21 cellular contexts compared by ENCODE assay signal in the genomic region with DNA sequence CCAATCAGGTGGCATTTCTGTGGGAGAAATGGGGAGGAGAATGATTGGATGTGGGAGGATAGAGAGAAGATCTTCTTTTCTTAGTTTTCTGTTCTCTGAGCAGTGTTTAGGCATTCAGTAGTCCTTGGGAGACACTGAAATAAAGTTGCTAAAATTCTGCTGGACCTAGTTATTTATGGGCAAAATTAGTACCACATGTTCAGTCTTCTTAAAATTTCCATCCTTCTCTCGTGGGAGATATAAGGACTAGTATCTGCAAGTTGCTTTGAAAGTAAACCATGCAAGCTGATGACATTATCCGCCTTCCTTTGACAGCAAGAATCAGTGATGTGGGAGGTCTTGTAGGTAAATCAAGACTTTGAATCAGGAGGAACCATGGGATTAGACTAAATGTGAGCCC. TPM values are rescaled to one million over a fixed set of nuclear protein-coding genes. Genes with fewer than 3 reads are reported as not detected.
DNase-seq lines count a peak whose midpoint lies in the region; ATAC-seq, FAIRE-seq and TF ChIP-seq lines count a peak whose summit lies in the region.
"Had no signal": no experiment of that assay in that cellular context is flagged by ENCODE, and none has a peak within 500 bp of the region (broad histone marks: within the 10 kb centered on the region; RNA-seq: fewer than 3 reads in every experiment).

No MANE protein-coding gene starts in this region.

- DNase-seq in K562 (ENCODE audit: extremely low read depth in 1 of 4, low spot score in 3 of 4), result no peak
- peak; percentile 51 for DNase-seq in fibroblast of gingiva (ENCODE audit: low read depth)
- DNase-seq in AG08395 (ENCODE audit: low spot score), result no peak
- DNase-seq in brain microvascular endothelial cell, result no peak
- DNase-seq: 8988T; ACHN; C1 segment of cervical spinal cord; Calu3; CD4-positive, alpha-beta memory T cell; COR-L47; DMS53; DMS79 treated with DMSO at 0.1 percent for 48 hours; GM23248; H7; HCEC 1CT had no signal

- no peak overlapping the region for H3K9ac ChIP-seq in K562 (ENCODE audit: insufficient read depth in 1 of 2, low read depth in 2 of 2, low read length in 2 of 2)
- H3K9ac ChIP-seq: GM23248 had no signal

- H2AFZ ChIP-seq in K562 (ENCODE audit: low read depth, low read length), result peak overlapping the region; percentile 64
- H2AFZ ChIP-seq: GM23248 had no signal

- TF ChIP-seq POLR2A in K562 (conservative IDR thresholded peaks at IDR 0.05), result no peak

- TF ChIP-seq CTCF in K562 (IDR thresholded peaks at IDR 0.05 in 2 of 3, conservative IDR thresholded peaks at IDR 0.05 in 1 of 3; ENCODE audit: insufficient read depth in 2 of 3, low read depth in 1 of 3, low read length in 3 of 3) (no peak), nephron (IDR thresholded peaks at IDR 0.05; ENCODE audit: unreplicated experiment in 3 of 3) (no peak), brain microvascular endothelial cell (IDR thresholded peaks at IDR 0.05; ENCODE audit: low read depth, low read length, missing control alignments) (no peak)

- H3K79me2 ChIP-seq in K562 (ENCODE audit: control insufficient read depth, insufficient read depth, low read length), result no peaks in the 10 kb centered on the region

- no peaks in the 10 kb centered on the region for H3K36me3 Mint-ChIP-seq in nephron (ENCODE audit: low read depth)

- TF ChIP-seq RAD21 in K562 (CRISPR knock-in tag; conservative IDR thresholded peaks at IDR 0.05 in 1 of 2, IDR thresholded peaks at IDR 0.05 in 1 of 2), result no peak

- peaks cover 0 to 4% of the 10 kb centered on the region in 2 experiments; a peak in 2 of 5 replicates for H3K4me1 ChIP-seq in K562 (replicated peaks in 1 of 2; ENCODE audit: control insufficient read depth in 2 of 2, insufficient read depth in 2 of 2, low read length in 2 of 2)
- H3K4me1 ChIP-seq: A549 had no signal

- 53% methylated on average over 2 of the region's 2 CpGs for WGBS in K562 (ENCODE audit: insufficient coverage, low coverage, missing lambda C conversion rate)

- CTCF ChIA-PET in K562 (lab: Yijun Ruan, JAX; ENCODE audit: low intra/inter-chr PET ratio), result no interaction called here

- H4K20me1 ChIP-seq in K562 (replicated peaks; ENCODE audit: control insufficient read depth, insufficient read depth, low read length), result no peaks in the 10 kb centered on the region

- in situ Hi-C loops in K562 (cut with MboI), result no loop called here
- in situ Hi-C loops in brain microvascular endothelial cell (cut with HindIII; ENCODE audit: low pct_ligation_motif_present, low sequenced_read_pairs), result no loop called here

- TF ChIP-seq EP300 in K562 (IDR thresholded peaks at IDR 0.05; ENCODE audit: low read length), result no peak

- H3K27me3 Mint-ChIP-seq in nephron (ENCODE audit: low read depth), result peaks cover 4% of the 10 kb centered on the region

- H3K4me3 Mint-ChIP-seq in nephron, result no peak overlapping the region
- H3K4me3 Mint-ChIP-seq: CD4-positive, alpha-beta memory T cell had no signal

- no peak for ATAC-seq in K562
- ATAC-seq in GM19463 (IDR thresholded peaks at IDR 0.05; ENCODE audit: unreplicated experiment), result no peak
- ATAC-seq in HG03039 (IDR thresholded peaks at IDR 0.05; ENCODE audit: unreplicated experiment), result no peak

- no peaks in the 10 kb centered on the region for H3K9me1 ChIP-seq in K562 (ENCODE audit: control insufficient read depth, insufficient read depth, low read length)

- peaks cover 18% of the 10 kb centered on the region for H3K4me1 Mint-ChIP-seq in nephron
- H3K4me1 Mint-ChIP-seq: CD4-positive, alpha-beta memory T cell had no signal

- H3K36me3 ChIP-seq in K562 (ENCODE audit: control insufficient read depth, insufficient read depth, low read length), result no peaks in the 10 kb centered on the region
- H3K36me3 ChIP-seq in brain microvascular endothelial cell (replicated peaks), result no peaks in the 10 kb centered on the region

- no TSS peak for BruUV-seq in K562 (replicated peaks; lab: Mats Ljungman, UMichigan)

- peak overlapping the region; percentile 73 to 75 (median 74) for H3K27ac Mint-ChIP-seq in nephron
- H3K27ac Mint-ChIP-seq: CD4-positive, alpha-beta memory T cell had no signal

- POLR2A ChIA-PET in K562 (lab: Yijun Ruan, JAX), result interaction anchor here (0.8 to 1.3 kb wide), 2 partner anchors 40 to 43 kb away, joined by 3 to 4 read pairs; no protein-coding TSS in a partner anchor

- H3K27me3 ChIP-seq in K562 (ENCODE audit: control insufficient read depth in 2 of 2, insufficient read depth in 2 of 2, low read length in 2 of 2) (no peaks in the 10 kb centered on the region), brain microvascular endothelial cell (replicated peaks) (no peaks in the 10 kb centered on the region)

- no peak overlapping the region for H3K4me2 ChIP-seq in K562 (ENCODE audit: insufficient read depth, low read length)
- H3K4me2 ChIP-seq: A549 had no signal

- H3K9me3 ChIP-seq in K562 (replicated peaks; ENCODE audit: control insufficient read depth, insufficient read depth, low read depth, low read length), result peaks cover 12% of the 10 kb centered on the region
- H3K9me3 ChIP-seq: A549 had no signal

- H3K27ac ChIP-seq in K562 (ENCODE audit: extremely low read depth, low read depth, low read length) (no peak overlapping the region), brain microvascular endothelial cell (no peak overlapping the region)
- H3K27ac ChIP-seq: A549, GM23248 had no signal

- peaks cover 13% of the 10 kb centered on the region for H3K9me3 Mint-ChIP-seq in nephron

- intact Hi-C loops in K562 (cut with micrococcal nuclease), result no loop called here

- H3K4me3 ChIP-seq in K562, result no peak overlapping the region
- H3K4me3 ChIP-seq in brain microvascular endothelial cell (ENCODE audit: low read depth, low read length), result no peak overlapping the region
- H3K4me3 ChIP-seq: A549, GM23248 had no signal

- no peak for FAIRE-seq in K562 (lab: Jason Lieb, UNC)
- FAIRE-seq: A549, GM12892, H1 had no signal

TF ChIP-seq in K562, 482 proteins besides CTCF, POLR2A, EP300 and RAD21 (continues in another document):
- no peak for TF ChIP-seq MYNN (IDR thresholded peaks at IDR 0.05)
- TF ChIP-seq MYNN (CRISPR knock-in tag; IDR thresholded peaks at IDR 0.05), result no peak
- TF ChIP-seq GABPA (tag; conservative IDR thresholded peaks at IDR 0.05; ENCODE audit: low read depth), result no peak
- TF ChIP-seq, protein P1, sequence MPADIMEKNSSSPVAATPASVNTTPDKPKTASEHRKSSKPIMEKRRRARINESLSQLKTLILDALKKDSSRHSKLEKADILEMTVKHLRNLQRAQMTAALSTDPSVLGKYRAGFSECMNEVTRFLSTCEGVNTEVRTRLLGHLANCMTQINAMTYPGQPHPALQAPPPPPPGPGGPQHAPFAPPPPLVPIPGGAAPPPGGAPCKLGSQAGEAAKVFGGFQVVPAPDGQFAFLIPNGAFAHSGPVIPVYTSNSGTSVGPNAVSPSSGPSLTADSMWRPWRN (IDR thresholded peaks at IDR 0.05; ENCODE audit: low read depth), result no peak
- TF ChIP-seq JUN (IDR thresholded peaks at IDR 0.05; ENCODE audit: borderline replicate concordance, low read depth, low read length), result no peak
- TF ChIP-seq JUN (CRISPR knock-in tag; IDR thresholded peaks at IDR 0.05; ENCODE audit: borderline replicate concordance), result no peak
- no peak for TF ChIP-seq TRIM28 (IDR thresholded peaks at IDR 0.05)
- TF ChIP-seq CAMTA2 (CRISPR knock-in tag; conservative IDR thresholded peaks at IDR 0.05), result no peak
- TF ChIP-seq ZBTB8A (IDR thresholded peaks at IDR 0.05; ENCODE audit: partially characterized antibody), result no peak
- no peak for TF ChIP-seq EWSR1 (IDR thresholded peaks at IDR 0.05; ENCODE audit: borderline replicate concordance, low read depth, partially characterized antibody)
- no peak for TF ChIP-seq ZC3H4 (CRISPR knock-in tag; IDR thresholded peaks at IDR 0.05; ENCODE audit: borderline replicate concordance)
- TF ChIP-seq, protein P2, sequence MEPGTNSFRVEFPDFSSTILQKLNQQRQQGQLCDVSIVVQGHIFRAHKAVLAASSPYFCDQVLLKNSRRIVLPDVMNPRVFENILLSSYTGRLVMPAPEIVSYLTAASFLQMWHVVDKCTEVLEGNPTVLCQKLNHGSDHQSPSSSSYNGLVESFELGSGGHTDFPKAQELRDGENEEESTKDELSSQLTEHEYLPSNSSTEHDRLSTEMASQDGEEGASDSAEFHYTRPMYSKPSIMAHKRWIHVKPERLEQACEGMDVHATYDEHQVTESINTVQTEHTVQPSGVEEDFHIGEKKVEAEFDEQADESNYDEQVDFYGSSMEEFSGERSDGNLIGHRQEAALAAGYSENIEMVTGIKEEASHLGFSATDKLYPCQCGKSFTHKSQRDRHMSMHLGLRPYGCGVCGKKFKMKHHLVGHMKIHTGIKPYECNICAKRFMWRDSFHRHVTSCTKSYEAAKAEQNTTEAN (CRISPR knock-in tag; IDR thresholded peaks at IDR 0.05), result no peak
- no peak for TF ChIP-seq ZKSCAN3 (CRISPR knock-in tag; IDR thresholded peaks at IDR 0.05)

RNA-seq across cellular contexts. Expression of a gene that starts 19.9 kb away (rescaled TPM):
- total RNA-seq in K562 (2011; cell fraction: chromatin; rRNA removed; ENCODE audit: low replicate concordance), result 15.4 and 34.1 TPM in 2 replicates
- 40.4 and 52.0 TPM in 2 replicates for total RNA-seq in K562 (2011; cell fraction: nucleolus; rRNA removed)
- total RNA-seq in K562 (2011; cell fraction: nucleoplasm; rRNA removed), result 27.5 and 32.1 TPM in 2 replicates
- total RNA-seq in K562 (2014; rRNA removed) (27.3 and 28.5 TPM in 2 replicates), K562 (2014; rRNA removed; fragmentation: Illumina TruSeq; extraction: Trizol) (10.6 and 10.7 TPM in 2 replicates), K562 (2015; rRNA removed; fragmentation: Illumina TruSeq; extraction: Trizol) (13.9 and 14.7 TPM in 2 replicates), K562 (2021) (55.1 and 60.3 TPM in 2 replicates)
- polyA plus RNA-seq in K562 (2011; rRNA removed) (8.0 and 13.7 TPM in 2 replicates), K562 (2014; fragmentation: Illumina TruSeq; extraction: Trizol) (16.5 and 19.2 TPM in 2 replicates), K562 (2014; fragmentation: Nextera tagmentation; extraction: Ambion mirVana) (1 to 10 TPM; 3.4 to 3.7 TPM), K562 (2014; rRNA removed) (32.6 and 36.4 TPM in 2 replicates)
- 10.9 and 33.4 TPM in 2 replicates for polyA plus RNA-seq in K562 (2011; cell fraction: cytosol; rRNA removed)
- 19.2 and 52.4 TPM in 2 replicates for polyA plus RNA-seq in K562 (2011; cell fraction: nucleus; rRNA removed)
- polyA plus RNA-seq in K562 (2012), result 25.3 and 34.2 TPM in 2 replicates
- 4.3 and 8.8 TPM in 2 replicates for polyA minus RNA-seq in K562 (2011; rRNA and poly(A)+ RNA removed)
- 17.7 and 18.6 TPM in 2 replicates for polyA minus RNA-seq in K562 (2011; cell fraction: cytosol; rRNA and poly(A)+ RNA removed)
- 21.2 and 23.4 TPM in 2 replicates for polyA minus RNA-seq in K562 (2011; cell fraction: nucleus; rRNA and poly(A)+ RNA removed)
